Comparison of ENCODE assay signal across 8 cellular contexts in the genomic region with DNA sequence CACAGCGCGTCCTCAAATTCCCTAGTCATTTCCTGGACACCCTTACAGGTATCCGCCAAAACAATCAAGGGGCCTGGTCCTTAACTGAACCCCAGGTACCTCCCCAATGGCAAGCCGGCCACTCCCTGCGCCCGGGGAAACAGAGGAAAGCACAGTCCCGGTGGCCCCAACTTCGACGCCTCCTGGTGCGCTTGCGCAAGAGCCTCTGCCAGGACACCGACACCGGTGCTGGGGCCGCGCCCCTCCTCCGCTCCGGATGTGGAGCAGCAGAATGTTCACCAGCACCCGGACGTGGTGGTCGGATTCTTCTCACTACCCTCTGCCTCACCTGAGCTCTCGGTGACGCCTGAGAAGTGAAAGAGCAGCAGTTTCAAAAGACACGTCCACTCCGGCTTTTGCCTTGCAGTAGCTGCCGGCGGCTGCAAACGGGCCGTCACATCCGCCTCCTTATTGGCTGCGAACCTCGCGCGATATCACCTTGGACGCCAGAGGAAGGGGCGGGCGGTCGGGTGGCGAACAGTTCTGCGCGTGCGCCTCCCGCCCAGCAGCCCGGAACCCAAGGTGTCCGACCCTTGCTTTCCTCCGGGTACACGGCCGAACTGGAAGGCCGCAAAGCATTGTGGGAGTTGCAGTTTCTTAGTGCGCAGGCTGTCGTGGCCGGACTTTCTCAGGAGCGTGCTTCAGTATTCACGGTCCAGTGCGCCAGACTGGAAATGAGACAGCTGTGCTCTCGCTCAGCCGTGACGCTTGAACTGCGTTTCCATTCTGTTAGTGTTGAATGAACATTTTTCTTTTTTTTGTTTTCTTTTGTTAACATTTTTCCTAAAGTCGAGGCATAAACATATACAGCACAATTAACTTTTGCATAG. TPM values are rescaled to one million over a fixed set of nuclear protein-coding genes. Genes with fewer than 3 reads are reported as not detected.
DNase-seq lines count a peak whose midpoint lies in the region; ATAC-seq, FAIRE-seq and TF ChIP-seq lines count a peak whose summit lies in the region.

A gene with protein sequence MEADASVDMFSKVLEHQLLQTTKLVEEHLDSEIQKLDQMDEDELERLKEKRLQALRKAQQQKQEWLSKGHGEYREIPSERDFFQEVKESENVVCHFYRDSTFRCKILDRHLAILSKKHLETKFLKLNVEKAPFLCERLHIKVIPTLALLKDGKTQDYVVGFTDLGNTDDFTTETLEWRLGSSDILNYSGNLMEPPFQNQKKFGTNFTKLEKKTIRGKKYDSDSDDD (minus strand): TSS at position 423 of the 869 bp plus-strand sequence. CDS start 3,123 bp downstream, outside the sequence.

- intact Hi-C loops in CD14-positive monocyte (cut with micrococcal nuclease) (loop anchor here (1.0 to 10.0 kb wide), 5 partner anchors 153 to 731 kb away; a partner anchor contains a TSS), HepG2 (cut with micrococcal nuclease; ENCODE audit: unreplicated experiment) (loop anchor here (1.0 to 5.0 kb wide), 4 partner anchors 36 to 729 kb away; a partner anchor contains a TSS)

- ATAC-seq in GM19395 (IDR thresholded peaks at IDR 0.05; ENCODE audit: unreplicated experiment) (peak; percentile 75), HG03558 (IDR thresholded peaks at IDR 0.05; ENCODE audit: extremely low read depth, unreplicated experiment) (peak; percentile 37), HepG2 (peak; percentile 82)

- peak; percentile 46 for TF ChIP-seq RAD21 in HepG2 (CRISPR knock-in tag; IDR thresholded peaks at IDR 0.05)

- peaks cover 21% of the 10 kb centered on the region for H4K20me1 ChIP-seq in HepG2 (ENCODE audit: insufficient read depth, low read length)

- H3K36me3 Mint-ChIP-seq in CD14-positive monocyte = peaks cover 19 to 24% of the 10 kb centered on the region in 2 donors

- peak within 1 kb of the TSS; percentile 88 for H3K27ac ChIP-seq in HepG2 (ENCODE audit: extremely low read length, insufficient read depth, low read length)

- H3K9me3 ChIP-seq in HepG2 (ENCODE audit: low read length) = no peaks in the 10 kb centered on the region

- CTCF ChIA-PET in HepG2 (lab: Yijun Ruan, JAX; ENCODE audit: low intra/inter-chr PET ratio, low total read pairs) = no interaction called here

- peak; percentile 97 to 99 for TF ChIP-seq POLR2A in HepG2 (IDR thresholded peaks at IDR 0.05; ENCODE audit: insufficient read depth in 1 of 2, low read depth in 2 of 2, low read length in 2 of 2)

- BruUV-seq in HepG2 (replicated peaks; lab: Mats Ljungman, UMichigan) = no TSS peak

- WGBS in HepG2 (ENCODE audit: low lambda C conversion rate) = 2% methylated on average over 39 of the region's 59 CpGs

- peak; percentile 98 for DNase-seq in CD14-positive monocyte (ENCODE audit: low spot score)
- peak; percentile 99 for DNase-seq in NCI-H748 (lab: John Stamatoyannopoulos, UW; ENCODE audit: unreplicated experiment)
- DNase-seq in activated CD4-positive, alpha-beta T cell treated with anti-CD3 and anti-CD28 coated beads, Interleukin-2, amount 50 U/mL, for 1 hour = peak; percentile 96
- DNase-seq in dermis microvascular lymphatic vessel endothelial cell (ENCODE audit: low read depth in 2 of 2) = peak; percentile 99 to 100
- DNase-seq in HepG2 (ENCODE audit: low spot score) = peak; percentile 100
- DNase-seq in stimulated activated CD4-positive, alpha-beta T cell treated with anti-CD3 and anti-CD28 coated beads, Interleukin-4, amount 100 ng/mL, for 1 hour = peak; percentile 96

- TF ChIP-seq CTCF in CD14-positive monocyte (IDR thresholded peaks at IDR 0.05) = no peak
- TF ChIP-seq CTCF in HepG2 (CRISPR knock-in tag; IDR thresholded peaks at IDR 0.05) = peak; percentile 63

- peak within 1 kb of the TSS; percentile 95 for H3K9ac ChIP-seq in HepG2 (ENCODE audit: insufficient read depth, low read depth, low read length)

- peaks cover 74% of the 10 kb centered on the region for H3K79me2 ChIP-seq in HepG2 (ENCODE audit: insufficient read depth, low read length)

- peak within 1 kb of the TSS; percentile 96 for H3K4me2 ChIP-seq in HepG2 (ENCODE audit: low read depth, low read length)

- H3K4me1 ChIP-seq in HepG2 (ENCODE audit: insufficient read depth, low read length) = peaks cover 52% of the 10 kb centered on the region

- H3K4me3 ChIP-seq in HepG2 (replicated peaks in 1 of 3; ENCODE audit: insufficient read depth in 1 of 3, low read depth in 2 of 3, low read length in 3 of 3) = peak within 1 kb of the TSS; percentile 88 to 98 (median 94)

- FAIRE-seq in HepG2 (lab: Jason Lieb, UNC) = peak; percentile 76

- POLR2A ChIA-PET in HepG2 (lab: Yijun Ruan, JAX) = interaction anchor here (0.6 to 4.2 kb wide), 19 partner anchors 12 to 606 kb away, joined by 3 to 103 read pairs (median 5); a partner anchor contains a TSS

- H3K9me3 Mint-ChIP-seq in CD14-positive monocyte = no peaks in the 10 kb centered on the region

- no peak within 1 kb of the TSS for H3K4me3 Mint-ChIP-seq in CD14-positive monocyte

- peaks cover 0 to 2% (median 0%) of the 10 kb centered on the region in 3 donors for H3K27me3 Mint-ChIP-seq in CD14-positive monocyte (ENCODE audit: low read depth in 3 of 3)

- no peak within 1 kb of the TSS for H3K27ac Mint-ChIP-seq in CD14-positive monocyte

- H2AFZ ChIP-seq in HepG2 (ENCODE audit: low read length) = peak within 1 kb of the TSS; percentile 98

- peaks cover 5 to 19% of the 10 kb centered on the region in 2 experiments; a peak in 3 of 5 replicates for H3K36me3 ChIP-seq in HepG2 (replicated peaks in 1 of 2; ENCODE audit: control insufficient read depth in 1 of 2, insufficient read depth in 2 of 2, low read length in 2 of 2)

- H3K4me1 Mint-ChIP-seq in CD14-positive monocyte = peaks cover 21% of the 10 kb centered on the region

- in situ Hi-C loops in HepG2 (cut with HindIII; ENCODE audit: extremely low pct_ligation_motif_present, low pct_unique_long_range_greater_than_20kb) = loop anchor here (5.0 kb wide), 1 partner anchor 154 kb away; a partner anchor contains a TSS

- H3K27me3 ChIP-seq in HepG2 (ENCODE audit: control insufficient read depth in 1 of 2, insufficient read depth in 2 of 2, low read length in 2 of 2) = no peaks in the 10 kb centered on the region; a peak in 1 of 5 replicates

- TF ChIP-seq EP300 in HepG2 (IDR thresholded peaks at IDR 0.05; ENCODE audit: low read depth in 2 of 2, low read length in 2 of 2) (peak in 1 of 2 experiments; percentile 42; a peak in 2 of 4 replicates), HepG2 (CRISPR knock-in tag; IDR thresholded peaks at IDR 0.05; ENCODE audit: borderline replicate concordance) (no peak; the same call in 1 of the 2 replicates)

TF ChIP-seq in HepG2, 621 proteins besides CTCF, POLR2A, EP300 and RAD21 (continues in another document):
- no peak for TF ChIP-seq ZNF879 (CRISPR knock-in tag; IDR thresholded peaks at IDR 0.05)
- no peak for TF ChIP-seq ZNF264 (CRISPR knock-in tag; IDR thresholded peaks at IDR 0.05)
- peak; percentile 86; the same call in 1 of the 2 replicates for TF ChIP-seq ZNF572 (CRISPR knock-in tag; IDR thresholded peaks at IDR 0.05)
- no peak; the same call in 1 of the 2 replicates for TF ChIP-seq SMYD3 (CRISPR knock-in tag; IDR thresholded peaks at IDR 0.05)

RNA-seq across cellular contexts. Expression of the gene that starts here (rescaled TPM):
- polyA plus RNA-seq in CD14-positive monocyte = 10 to 100 TPM; 40.3 to 45.6 TPM
- 62.3 and 65.5 TPM in 2 replicates for total RNA-seq in dermis microvascular lymphatic vessel endothelial cell
- 94.6 and 149 TPM in 2 replicates for total RNA-seq in HepG2 (2016; rRNA removed; fragmentation: Illumina TruSeq; extraction: Trizol)
- total RNA-seq in HepG2 (2016; cell fraction: cytosol; rRNA removed; fragmentation: Illumina TruSeq; extraction: Trizol; ENCODE audit: low read depth) = 23.0 and 25.3 TPM in 2 replicates
- 84.4 and 162 TPM in 2 replicates for total RNA-seq in HepG2 (2016; cell fraction: insoluble cytoplasmic fraction; rRNA removed; fragmentation: Illumina TruSeq; extraction: Trizol)
- total RNA-seq in HepG2 (2016; cell fraction: membrane; rRNA removed; fragmentation: Illumina TruSeq; extraction: Trizol) = 30.4 and 30.6 TPM in 2 replicates
- total RNA-seq in HepG2 (2016; cell fraction: nucleus; rRNA removed; fragmentation: Illumina TruSeq; extraction: Trizol) = 42.3 and 42.7 TPM in 2 replicates
- 25.9 and 35.2 TPM in 2 replicates for polyA plus RNA-seq in HepG2 (2011; rRNA removed)
- 16.4 and 18.1 TPM in 2 replicates for polyA plus RNA-seq in HepG2 (2011; cell fraction: cytosol; rRNA removed)
- 14.9 and 16.5 TPM in 2 replicates for polyA plus RNA-seq in HepG2 (2011; cell fraction: nucleus; rRNA removed)
- 33.6 and 35.4 TPM in 2 replicates for polyA plus RNA-seq in HepG2 (2012)
- 12.7 and 13.2 TPM in 2 replicates for polyA plus RNA-seq in HepG2 (2016; cell fraction: cytosol; fragmentation: Illumina TruSeq; extraction: Trizol; ENCODE audit: low read depth)
- polyA plus RNA-seq in HepG2 (2016; cell fraction: insoluble cytoplasmic fraction; fragmentation: Illumina TruSeq; extraction: Trizol; ENCODE audit: low read depth) = 128 and 141 TPM in 2 replicates
- 18.2 and 18.4 TPM in 2 replicates for polyA plus RNA-seq in HepG2 (2016; cell fraction: membrane; fragmentation: Illumina TruSeq; extraction: Trizol; ENCODE audit: low read depth)
- 44.6 and 49.5 TPM in 2 replicates for polyA plus RNA-seq in HepG2 (2016; cell fraction: nucleus; fragmentation: Illumina TruSeq; extraction: Trizol; ENCODE audit: insufficient read depth, low read depth)
- polyA minus RNA-seq in HepG2 (2011; rRNA and poly(A)+ RNA removed; ENCODE audit: low replicate concordance) = 13.1 and 19.5 TPM in 2 replicates
- 17.4 and 18.8 TPM in 2 replicates for polyA minus RNA-seq in HepG2 (2011; cell fraction: cytosol; rRNA and poly(A)+ RNA removed)
- polyA minus RNA-seq in HepG2 (2011; cell fraction: nucleus; rRNA and poly(A)+ RNA removed) = 50.1 and 65.8 TPM in 2 replicates

Comparison
In these comparisons a context has a peak if more than half of its experiments do, and no peak if none do; other contexts are left out.
1. Peak in every context shown above with its lines: DNase-seq, ATAC-seq, H3K4me3 ChIP-seq and H3K27ac ChIP-seq.